Comparison of ENCODE assay signal across 2 cellular contexts in genomic region chr1:201715801-201716741, GRCh38.
TF ChIP-seq lines count a peak whose summit lies in the region.

No MANE protein-coding gene starts in this region.

TF ChIP-seq in IMR-90, 13 proteins besides CTCF, POLR2A, EP300 and RAD21 (continued from another document):
- no peak for TF ChIP-seq USF2 (IDR thresholded peaks at IDR 0.05; ENCODE audit: low read depth, low read length)
- TF ChIP-seq SMC3 (IDR thresholded peaks at IDR 0.05; ENCODE audit: low read depth, low read length), result no peak
- TF ChIP-seq CEBPB (IDR thresholded peaks at IDR 0.05; ENCODE audit: low read depth, low read length), result no peak

TF ChIP-seq in GM12878, 131 proteins besides CTCF, POLR2A, EP300 and RAD21 (continued from another document):
- TF ChIP-seq BCL11A (IDR thresholded peaks at IDR 0.05; ENCODE audit: low read depth, low read length) (peak; percentile 45; the same call in 1 of the 2 replicates), ZZZ3 (IDR thresholded peaks at IDR 0.05; ENCODE audit: control insufficient read depth, insufficient read length, low read depth) (no peak), MEF2B (IDR thresholded peaks at IDR 0.05; ENCODE audit: partially characterized antibody, poor library complexity, severe bottlenecking) (peak; percentile 37), NFYA (IDR thresholded peaks at IDR 0.05; ENCODE audit: borderline replicate concordance, low read depth, low read length) (no peak), RUNX3 (IDR thresholded peaks at IDR 0.05; ENCODE audit: low read length) (no peak), IKZF1 (conservative IDR thresholded peaks at IDR 0.05) (peak; percentile 75), BCLAF1 (IDR thresholded peaks at IDR 0.05) (no peak), SPI1 (IDR thresholded peaks at IDR 0.05; ENCODE audit: borderline replicate concordance, insufficient read depth, low read depth, low read length) (peak; percentile 90), MEF2A (IDR thresholded peaks at IDR 0.05; ENCODE audit: insufficient read depth, low read depth, low read length) (peak; percentile 68; the same call in 1 of the 2 replicates), IKZF2 (IDR thresholded peaks at IDR 0.05) (peak; percentile 61 to 64; a peak in 3 of 4 replicates)
